In the genomic region with DNA sequence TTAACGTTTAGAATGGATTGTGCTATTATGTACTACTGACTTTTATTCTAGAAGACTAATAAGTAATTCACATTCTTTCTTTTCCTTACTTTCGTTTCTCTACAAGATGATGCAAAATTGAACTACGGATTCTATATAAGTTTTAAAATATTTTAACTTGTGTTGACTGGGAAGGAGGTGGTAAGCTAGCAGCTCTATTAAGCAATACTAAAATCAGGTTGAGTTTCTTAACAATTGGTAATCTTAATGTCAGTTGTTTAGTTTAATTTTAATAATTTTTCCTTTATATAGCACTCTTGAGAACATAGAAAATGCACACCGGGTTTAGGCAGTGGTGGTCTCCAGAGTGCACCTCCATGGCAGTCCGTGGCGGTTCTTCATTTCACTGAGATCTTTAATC, we compare ENCODE assay signal across 10 cellular contexts. TPM values are rescaled to one million over a fixed set of nuclear protein-coding genes. Genes with fewer than 3 reads are reported as not detected.
A peak's percentile ranks its signal among the peaks of the same experiment; 100 is the strongest.
DNase-seq lines count a peak whose midpoint lies in the region; ATAC-seq and TF ChIP-seq lines count a peak whose summit lies in the region.
"Had no signal": no experiment of that assay in that cellular context is flagged by ENCODE, and none has a peak within 500 bp of the region (broad histone marks: within the 10 kb centered on the region; RNA-seq: fewer than 3 reads in every experiment).

No MANE protein-coding gene starts in this region.

- no peak for TF ChIP-seq EP300 in stomach (IDR thresholded peaks at IDR 0.05)

- no peak for TF ChIP-seq POLR2A in stomach (IDR thresholded peaks at IDR 0.05)

- no peaks in the 10 kb centered on the region for H3K36me3 Mint-ChIP-seq in activated CD4-positive, alpha-beta T cell treated with anti-CD3 and anti-CD28 coated beads, Interleukin-2, amount 10 ng/mL, durations not matched to agents 24 days and 14 days (ENCODE audit: low read depth)
- H3K36me3 Mint-ChIP-seq in activated T-helper 1 cell treated with anti-CD3 and anti-CD28 coated beads, Interleukin-12 subunit alpha, Interleukin-12 subunit beta, Interleukin-2, Interleukin-4 antibody, amounts not matched to agents 30 ng/mL and 10 ng/mL and 1 ng/mL, durations not matched to agents 14 hours and 24 hours and 36 hours (ENCODE audit: low read depth), result no peaks in the 10 kb centered on the region

- H3K4me3 ChIP-seq in iPS-18c (ENCODE audit: insufficient read depth, low read depth, low read length) (peak overlapping the region; percentile 78; the same call in 1 of the 2 replicates), stomach (peak overlapping the region; percentile 69 to 90 (median 85))

- DNase-seq in activated CD4-positive, alpha-beta T cell treated with anti-CD3 and anti-CD28 coated beads, Interleukin-2, amount 10 ng/mL, durations not matched to agents 24 days and 14 days, result no peak
- DNase-seq in activated CD4-positive, alpha-beta T cell treated with anti-CD3 and anti-CD28 coated beads for 4 hours, result no peak
- no peak for DNase-seq in activated T-helper 1 cell treated with anti-CD3 and anti-CD28 coated beads, Interleukin-12 subunit alpha, Interleukin-12 subunit beta, Interleukin-2, Interleukin-4 antibody, amounts not matched to agents 30 ng/mL and 10 ng/mL and 1 ng/mL, durations not matched to agents 14 hours and 24 hours and 36 hours (ENCODE audit: low spot score)
- DNase-seq in stomach (no peak), HT-29 (ENCODE audit: low spot score) (no peak), NCI-H524 (lab: John Stamatoyannopoulos, UW) (no peak)
- DNase-seq: NCI-H2029; stimulated activated CD4-positive, alpha-beta T cell treated with anti-CD3 and anti-CD28 coated beads, Interleukin-2, amount 100 ng/mL, for 24 hours had no signal

- H3K4me1 Mint-ChIP-seq in activated CD4-positive, alpha-beta T cell treated with anti-CD3 and anti-CD28 coated beads, Interleukin-2, amount 10 ng/mL, durations not matched to agents 24 days and 14 days, result peaks cover 32% of the 10 kb centered on the region
- H3K4me1 Mint-ChIP-seq in activated T-helper 1 cell treated with anti-CD3 and anti-CD28 coated beads, Interleukin-12 subunit alpha, Interleukin-12 subunit beta, Interleukin-2, Interleukin-4 antibody, amounts not matched to agents 30 ng/mL and 10 ng/mL and 1 ng/mL, durations not matched to agents 14 hours and 24 hours and 36 hours (ENCODE audit: low read depth), result peaks cover 44% of the 10 kb centered on the region

- H3K27me3 ChIP-seq in stomach, result no peaks in the 10 kb centered on the region

- peak overlapping the region in 3 of 5 donors; percentile 94 to 99 (median 98) for H3K27ac ChIP-seq in stomach

- 49 to 51% (median 51%) methylated on average over 6 of the region's 6 CpGs for WGBS in stomach, 5 donors

- no peak for ATAC-seq in GM18909 (IDR thresholded peaks at IDR 0.05; ENCODE audit: poor library complexity, unreplicated experiment)

- peak overlapping the region; percentile 82 for H3K27ac Mint-ChIP-seq in activated CD4-positive, alpha-beta T cell treated with anti-CD3 and anti-CD28 coated beads, Interleukin-2, amount 10 ng/mL, durations not matched to agents 24 days and 14 days
- H3K27ac Mint-ChIP-seq in activated T-helper 1 cell treated with anti-CD3 and anti-CD28 coated beads, Interleukin-12 subunit alpha, Interleukin-12 subunit beta, Interleukin-2, Interleukin-4 antibody, amounts not matched to agents 30 ng/mL and 10 ng/mL and 1 ng/mL, durations not matched to agents 14 hours and 24 hours and 36 hours, result no peak overlapping the region

- no peaks in the 10 kb centered on the region for H3K9me3 Mint-ChIP-seq in activated CD4-positive, alpha-beta T cell treated with anti-CD3 and anti-CD28 coated beads, Interleukin-2, amount 10 ng/mL, durations not matched to agents 24 days and 14 days
- H3K9me3 Mint-ChIP-seq in activated T-helper 1 cell treated with anti-CD3 and anti-CD28 coated beads, Interleukin-12 subunit alpha, Interleukin-12 subunit beta, Interleukin-2, Interleukin-4 antibody, amounts not matched to agents 30 ng/mL and 10 ng/mL and 1 ng/mL, durations not matched to agents 14 hours and 24 hours and 36 hours, result no peaks in the 10 kb centered on the region

- TF ChIP-seq CTCF in stomach (IDR thresholded peaks at IDR 0.05), result no peak

- peaks cover 7% of the 10 kb centered on the region for H3K27me3 Mint-ChIP-seq in activated CD4-positive, alpha-beta T cell treated with anti-CD3 and anti-CD28 coated beads, Interleukin-2, amount 10 ng/mL, durations not matched to agents 24 days and 14 days
- H3K27me3 Mint-ChIP-seq in activated T-helper 1 cell treated with anti-CD3 and anti-CD28 coated beads, Interleukin-12 subunit alpha, Interleukin-12 subunit beta, Interleukin-2, Interleukin-4 antibody, amounts not matched to agents 30 ng/mL and 10 ng/mL and 1 ng/mL, durations not matched to agents 14 hours and 24 hours and 36 hours (ENCODE audit: insufficient read depth), result peaks cover 4% of the 10 kb centered on the region

- no peaks in the 10 kb centered on the region for H3K36me3 ChIP-seq in stomach

- no peaks in the 10 kb centered on the region for H3K9me3 ChIP-seq in iPS-18c (ENCODE audit: control insufficient read depth, insufficient read depth, low read length)
- H3K9me3 ChIP-seq in stomach, result no peaks in the 10 kb centered on the region

- peaks cover 18 to 65% (median 40%) of the 10 kb centered on the region in 4 donors for H3K4me1 ChIP-seq in stomach

- peak overlapping the region; percentile 91 for H3K4me3 Mint-ChIP-seq in activated CD4-positive, alpha-beta T cell treated with anti-CD3 and anti-CD28 coated beads, Interleukin-2, amount 10 ng/mL, durations not matched to agents 24 days and 14 days
- peak overlapping the region; percentile 96 for H3K4me3 Mint-ChIP-seq in activated T-helper 1 cell treated with anti-CD3 and anti-CD28 coated beads, Interleukin-12 subunit alpha, Interleukin-12 subunit beta, Interleukin-2, Interleukin-4 antibody, amounts not matched to agents 30 ng/mL and 10 ng/mL and 1 ng/mL, durations not matched to agents 14 hours and 24 hours and 36 hours

- intact Hi-C loops in activated CD4-positive, alpha-beta T cell treated with anti-CD3 and anti-CD28 coated beads, Interleukin-2, amount 10 ng/mL, durations not matched to agents 24 days and 14 days (cut with micrococcal nuclease), result no loop called here
- intact Hi-C loops in activated T-helper 1 cell treated with anti-CD3 and anti-CD28 coated beads, Interleukin-12 subunit alpha, Interleukin-12 subunit beta, Interleukin-2, Interleukin-4 antibody, amounts not matched to agents 30 ng/mL and 10 ng/mL and 1 ng/mL, durations not matched to agents 14 hours and 24 hours and 36 hours (cut with micrococcal nuclease), result loop anchor here (5.0 kb wide), 1 partner anchor 348 kb away; no protein-coding TSS in a partner anchor
- intact Hi-C loops in stomach (cut with DNase I; ENCODE audit: low total_unique reads), result no loop called here

RNA-seq across cellular contexts. Expression of a gene that starts 1.3 kb away (rescaled TPM):
- 6.4 and 6.6 TPM in 2 replicates for total RNA-seq in activated CD4-positive, alpha-beta T cell treated with anti-CD3 and anti-CD28 coated beads, Interleukin-2, amount 10 ng/mL, durations not matched to agents 24 days and 14 days
- 6.5 and 6.6 TPM in 2 replicates for total RNA-seq in activated T-helper 1 cell treated with anti-CD3 and anti-CD28 coated beads, Interleukin-12 subunit alpha, Interleukin-12 subunit beta, Interleukin-2, Interleukin-4 antibody, amounts not matched to agents 30 ng/mL and 10 ng/mL and 1 ng/mL, durations not matched to agents 14 hours and 24 hours and 36 hours
- total RNA-seq in stomach, result 10 to 100 TPM in 4 of 5 donors, 1 to 10 TPM in 1; 6.1 to 45.9 (median 25.4) TPM
- 1 to 10 TPM; 4.0 to 4.8 (median 4.4) TPM for polyA plus RNA-seq in stomach
- total RNA-seq in HT-29 (2014; rRNA removed; shearing (Covaris generic)), result 7.4 and 8.5 TPM in 2 replicates
